30 cellular contexts compared by ENCODE assay signal in genomic region chr2:156306821-156307220, GRCh38.
"Had no signal": no experiment of that assay in that cellular context is flagged by ENCODE, and none has a peak within 500 bp of the region (broad histone marks: within the 10 kb centered on the region; RNA-seq: fewer than 3 reads in every experiment).

No MANE protein-coding gene starts in this region.

- H3K9me3 Mint-ChIP-seq: activated B cell treated with CpG ODN at 0.5 μM for 24 hours; activated CD8-positive, alpha-beta T cell treated with anti-CD3 and anti-CD28 coated beads for 36 hours; activated T-cell treated with anti-CD3 and anti-CD28 coated beads, Interleukin-2, amount 50 U/mL, for 4 hours; activated T-helper 17 cell treated with anti-CD3 and anti-CD28 coated beads, Interleukin-2, amount 50 U/mL, for 72 hours had no signal

- H3K36me3 ChIP-seq: brain microvascular endothelial cell, cardiac muscle cell, colonic mucosa, gastrocnemius medialis, heart left ventricle, WERI-Rb-1 had no signal

- H3K9me3 ChIP-seq: colonic mucosa, gastrocnemius medialis, heart left ventricle had no signal

- H3K27me3 ChIP-seq: brain microvascular endothelial cell, cardiac muscle cell, colonic mucosa had no signal

- H3K27ac ChIP-seq: brain microvascular endothelial cell, cardiac muscle cell, colonic mucosa, gastrocnemius medialis, heart left ventricle, WERI-Rb-1 had no signal

- H3K4me1 Mint-ChIP-seq: activated T-helper 17 cell treated with anti-CD3 and anti-CD28 coated beads, Interleukin-2, amount 50 U/mL, for 72 hours had no signal

- ATAC-seq: activated CD4-positive, CD25-positive, alpha-beta regulatory T cell treated with anti-CD3 and anti-CD28 coated beads, Interleukin-2, amount 50 U/mL, for 24 hours; activated CD8-positive, alpha-beta T cell treated with anti-CD3 and anti-CD28 coated beads for 36 hours; activated T-cell treated with anti-CD3 and anti-CD28 coated beads, Interleukin-2, amount 50 U/mL, for 4 hours; activated T-helper 17 cell treated with anti-CD3 and anti-CD28 coated beads, Interleukin-2, amount 50 U/mL, for 72 hours; esophagus mucosa; gastrocnemius medialis; heart left ventricle had no signal

- DNase-seq: activated B cell treated with CpG ODN at 0.5 μM for 24 hours; activated CD4-positive, alpha-beta T cell treated with anti-CD3 and anti-CD28 coated beads for 48 hours; activated CD4-positive, alpha-beta T cell treated with anti-CD3 and anti-CD28 coated beads, Interleukin-2, amount 50 U/mL, for 1 hour; activated CD4-positive, alpha-beta T cell treated with anti-CD3 and anti-CD28 coated beads, Interleukin-2, amount 50 U/mL, for 48 hours; activated CD8-positive, alpha-beta memory T cell treated with anti-CD3 and anti-CD28 coated beads for 24 hours; activated CD8-positive, alpha-beta T cell treated with anti-CD3 and anti-CD28 coated beads for 36 hours; activated effector memory CD4-positive, alpha-beta T cell treated with Interleukin-2 at 50 U/mL for 16 hours; activated gamma-delta T cell treated with Interleukin-2 at 50 U/mL for 16 hours; activated naive CD4-positive, alpha-beta T cell treated with anti-CD3 and anti-CD28 coated beads, Interleukin-2, amount 50 U/mL, for 16 hours; activated naive CD4-positive, alpha-beta T cell treated with Interleukin-2 at 50 U/mL for 16 hours; activated T-cell treated with anti-CD3 and anti-CD28 coated beads, Interleukin-2, amount 50 U/mL, for 4 hours; amniotic stem cell; anterior cingulate cortex; brain microvascular endothelial cell; central memory CD4-positive, alpha-beta T cell; cerebellar nuclear complex; colonic mucosa; effector CD8-positive, alpha-beta T cell; foreskin fibroblast; gastrocnemius medialis; glutamatergic neuron; heart left ventricle; T-helper 1 cell; T-helper 2 cell; WERI-Rb-1 had no signal

- H3K4me3 ChIP-seq: cardiac muscle cell, colonic mucosa, gastrocnemius medialis, heart left ventricle had no signal

- H3K4me3 Mint-ChIP-seq: activated B cell treated with CpG ODN at 0.5 μM for 24 hours; activated CD8-positive, alpha-beta T cell treated with anti-CD3 and anti-CD28 coated beads for 36 hours; activated naive CD8-positive, alpha-beta T cell; activated T-cell treated with anti-CD3 and anti-CD28 coated beads, Interleukin-2, amount 50 U/mL, for 4 hours; activated T-helper 17 cell treated with anti-CD3 and anti-CD28 coated beads, Interleukin-2, amount 50 U/mL, for 72 hours had no signal

- H3K4me1 ChIP-seq: colonic mucosa, gastrocnemius medialis, heart left ventricle had no signal

- H3K27ac Mint-ChIP-seq: activated B cell treated with CpG ODN at 0.5 μM for 24 hours; activated CD8-positive, alpha-beta T cell treated with anti-CD3 and anti-CD28 coated beads for 36 hours; activated naive CD8-positive, alpha-beta T cell; activated T-helper 17 cell treated with anti-CD3 and anti-CD28 coated beads, Interleukin-2, amount 50 U/mL, for 72 hours had no signal
